1 cellular context compared by ENCODE assay signal in genomic region chr15:78996876-78997275, GRCh38.
TF ChIP-seq lines count a peak whose summit lies in the region.

No MANE protein-coding gene starts in this region.

TF ChIP-seq in HepG2, 621 proteins besides CTCF, POLR2A, EP300 and RAD21 (continued from another document and continues in another):
- TF ChIP-seq ZNF512 (CRISPR knock-in tag; IDR thresholded peaks at IDR 0.05) (no peak), JUN (CRISPR knock-in tag; IDR thresholded peaks at IDR 0.05) (peak; percentile 77; the same call in 1 of the 2 replicates), SMARCC2 (IDR thresholded peaks at IDR 0.05) (no peak), ZSCAN12 (CRISPR knock-in tag; IDR thresholded peaks at IDR 0.05) (no peak), SRSF9 (IDR thresholded peaks at IDR 0.05; ENCODE audit: borderline replicate concordance, insufficient read depth, low read depth, low read length, poor library complexity, severe bottlenecking) (no peak), XRCC5 (optimal IDR thresholded peaks at IDR 0.05; ENCODE audit: low read length) (peak; percentile 53), SOX13 (IDR thresholded peaks at IDR 0.05) (no peak), SOX13 (CRISPR knock-in tag; conservative IDR thresholded peaks at IDR 0.05 in 1 of 2, IDR thresholded peaks at IDR 0.05 in 1 of 2) (peak in 1 of 2 experiments; percentile 87; a peak in 2 of 4 replicates), ZBTB38 (CRISPR knock-in tag; IDR thresholded peaks at IDR 0.05) (peak; percentile 99), MYC (CRISPR knock-in tag; IDR thresholded peaks at IDR 0.05; ENCODE audit: borderline replicate concordance) (peak; percentile 36; the same call in 1 of the 2 replicates), FOXJ3 (CRISPR knock-in tag; IDR thresholded peaks at IDR 0.05; ENCODE audit: borderline replicate concordance) (0 out of 2 replicates have a peak, but pooled peaks have one; percentile 21), ZNF687 (CRISPR knock-in tag; IDR thresholded peaks at IDR 0.05) (peak; percentile 93), ZNF746 (CRISPR knock-in tag; IDR thresholded peaks at IDR 0.05) (no peak), E2F2 (CRISPR knock-in tag; IDR thresholded peaks at IDR 0.05; ENCODE audit: borderline replicate concordance) (no peak), ZNF710 (CRISPR knock-in tag; IDR thresholded peaks at IDR 0.05; ENCODE audit: borderline replicate concordance) (0 out of 2 replicates have a peak, but pooled peaks have one; percentile 39), TOPORS (CRISPR knock-in tag; IDR thresholded peaks at IDR 0.05) (no peak), NFATC3 (CRISPR knock-in tag; IDR thresholded peaks at IDR 0.05) (no peak), KDM6A (CRISPR knock-in tag; IDR thresholded peaks at IDR 0.05; ENCODE audit: low read depth) (0 out of 2 replicates have a peak, but pooled peaks have one; percentile 16), ZBTB10 (CRISPR knock-in tag; IDR thresholded peaks at IDR 0.05; ENCODE audit: borderline replicate concordance) (no peak), KAT8 (CRISPR knock-in tag; IDR thresholded peaks at IDR 0.05) (peak; percentile 54; the same call in 1 of the 2 replicates), PPARG (CRISPR knock-in tag; conservative IDR thresholded peaks at IDR 0.05) (peak; percentile 64; the same call in 1 of the 2 replicates), ZNF83 (CRISPR knock-in tag; IDR thresholded peaks at IDR 0.05; ENCODE audit: borderline replicate concordance) (no peak), ZNF616 (CRISPR knock-in tag; IDR thresholded peaks at IDR 0.05; ENCODE audit: low read depth) (no peak), SIN3A (IDR thresholded peaks at IDR 0.05; ENCODE audit: borderline replicate concordance, low read depth, low read length) (no peak), KDM3A (CRISPR knock-in tag; IDR thresholded peaks at IDR 0.05; ENCODE audit: low read depth) (no peak), HBP1 (CRISPR knock-in tag; IDR thresholded peaks at IDR 0.05; ENCODE audit: low read depth) (no peak), FOXA1 (IDR thresholded peaks at IDR 0.05) (no peak), FOXA1 (CRISPR knock-in tag; IDR thresholded peaks at IDR 0.05) (0 out of 2 replicates have a peak, but pooled peaks have one; percentile 40), DBP (CRISPR knock-in tag; IDR thresholded peaks at IDR 0.05; ENCODE audit: not compliant biosample characterization) (no peak), MIXL1 (CRISPR knock-in tag; IDR thresholded peaks at IDR 0.05) (peak; percentile 55; the same call in 1 of the 2 replicates), THYN1 (CRISPR knock-in tag; IDR thresholded peaks at IDR 0.05; ENCODE audit: borderline replicate concordance, low read depth) (no peak), SPEN (CRISPR knock-in tag; IDR thresholded peaks at IDR 0.05; ENCODE audit: low read depth) (peak; percentile 63; the same call in 1 of the 2 replicates), SOX5 (CRISPR knock-in tag; IDR thresholded peaks at IDR 0.05; ENCODE audit: borderline replicate concordance) (peak; percentile 87; the same call in 1 of the 2 replicates), PHF5A (CRISPR knock-in tag; IDR thresholded peaks at IDR 0.05; ENCODE audit: low read depth, unreplicated experiment) (no peak), MED1 (CRISPR knock-in tag; IDR thresholded peaks at IDR 0.05) (peak; percentile 93), SOX6 (IDR thresholded peaks at IDR 0.05) (no peak), SOX6 (CRISPR knock-in tag; IDR thresholded peaks at IDR 0.05) (peak; percentile 89), ZBTB42 (CRISPR knock-in tag; IDR thresholded peaks at IDR 0.05) (no peak), GLI4 (CRISPR knock-in tag; IDR thresholded peaks at IDR 0.05; ENCODE audit: borderline replicate concordance) (no peak), RCOR2 (CRISPR knock-in tag; IDR thresholded peaks at IDR 0.05) (peak; percentile 59; the same call in 1 of the 2 replicates), ZNF674 (CRISPR knock-in tag; IDR thresholded peaks at IDR 0.05; ENCODE audit: low read depth) (no peak), ZNF225 (CRISPR knock-in tag; IDR thresholded peaks at IDR 0.05) (no peak), IKZF1 (IDR thresholded peaks at IDR 0.05) (no peak), ZNF275 (CRISPR knock-in tag; IDR thresholded peaks at IDR 0.05; ENCODE audit: borderline replicate concordance) (no peak), FOXK1 (CRISPR knock-in tag; IDR thresholded peaks at IDR 0.05; ENCODE audit: borderline replicate concordance, low read depth) (peak; percentile 63; the same call in 1 of the 2 replicates), CHD2 (IDR thresholded peaks at IDR 0.05; ENCODE audit: low read depth, low read length) (no peak), NR2F6 (IDR thresholded peaks at IDR 0.05) (peak; percentile 88), NR2F6 (CRISPR knock-in tag; IDR thresholded peaks at IDR 0.05) (peak; percentile 95), SKI (IDR thresholded peaks at IDR 0.05; ENCODE audit: partially characterized antibody) (peak; percentile 96), SCMH1 (CRISPR knock-in tag; IDR thresholded peaks at IDR 0.05; ENCODE audit: borderline replicate concordance) (no peak), MED8 (CRISPR knock-in tag; IDR thresholded peaks at IDR 0.05; ENCODE audit: insufficient replicate concordance) (peak; percentile 39), TFAP4 (IDR thresholded peaks at IDR 0.05; ENCODE audit: borderline replicate concordance, low read depth) (no peak), KLF15 (CRISPR knock-in tag; IDR thresholded peaks at IDR 0.05; ENCODE audit: borderline replicate concordance) (no peak), ZNF264 (CRISPR knock-in tag; IDR thresholded peaks at IDR 0.05) (no peak), HNF4A (CRISPR knock-in tag; IDR thresholded peaks at IDR 0.05) (peak; percentile 63), ZZZ3 (CRISPR knock-in tag; IDR thresholded peaks at IDR 0.05; ENCODE audit: borderline replicate concordance) (no peak)
